In genomic region chr1:174883361-174883760, GRCh38 we compare ENCODE assay signal across 12 cellular contexts.
DNase-seq lines count a peak whose midpoint lies in the region; ATAC-seq, FAIRE-seq and TF ChIP-seq lines count a peak whose summit lies in the region.
"Had no signal": no experiment of that assay in that cellular context is flagged by ENCODE, and none has a peak within 500 bp of the region (broad histone marks: within the 10 kb centered on the region; RNA-seq: fewer than 3 reads in every experiment).

No MANE protein-coding gene starts in this region.

- no peak overlapping the region for H3K27ac Mint-ChIP-seq in astrocyte (ENCODE audit: unreplicated experiment)
- no peak overlapping the region for H3K27ac Mint-ChIP-seq in activated CD8-positive, alpha-beta T cell treated with anti-CD3 and anti-CD28 coated beads, Interleukin-2, amount 10 ng/mL, durations not matched to agents 7 days and 5 days

- no peak for FAIRE-seq in astrocyte (lab: Jason Lieb, UNC)
- FAIRE-seq: urothelium cell line had no signal

- no peak for ATAC-seq in HG03139 (IDR thresholded peaks at IDR 0.05; ENCODE audit: unreplicated experiment)
- ATAC-seq in activated CD8-positive, alpha-beta T cell treated with anti-CD3 and anti-CD28 coated beads, Interleukin-2, amount 10 ng/mL, durations not matched to agents 7 days and 5 days, result no peak

- H3K27me3 ChIP-seq in astrocyte (ENCODE audit: insufficient read depth, low read length), result no peaks in the 10 kb centered on the region

- H3K27me3 Mint-ChIP-seq in astrocyte (ENCODE audit: low read depth, unreplicated experiment), result no peaks in the 10 kb centered on the region
- no peaks in the 10 kb centered on the region for H3K27me3 Mint-ChIP-seq in activated CD8-positive, alpha-beta T cell treated with anti-CD3 and anti-CD28 coated beads, Interleukin-2, amount 10 ng/mL, durations not matched to agents 7 days and 5 days (ENCODE audit: low read depth)

- no peak overlapping the region for H2AFZ ChIP-seq in astrocyte (ENCODE audit: low read depth, low read length)

- no peak overlapping the region for H3K27ac ChIP-seq in astrocyte (ENCODE audit: low read depth, low read length)

- H3K4me1 ChIP-seq in astrocyte (ENCODE audit: insufficient read depth, low read length), result no peaks in the 10 kb centered on the region

- DNase-seq in DMS 273 treated with DMSO at 0.1 percent for 48 hours (lab: John Stamatoyannopoulos, UW) (peak; percentile 32), KBM-7 (peak; percentile 8), astrocyte (ENCODE audit: low read depth) (peak; percentile 44), lung microvascular endothelial cell (ENCODE audit: low read depth in 2 of 2) (peak; percentile 2 to 37), AML-193 (lab: John Stamatoyannopoulos, UW) (no peak)
- no peak for DNase-seq in activated T-cell treated with anti-CD3 and anti-CD28 coated beads, Interleukin-2, amount 50 U/mL, for 1 hour
- DNase-seq in activated CD8-positive, alpha-beta T cell treated with anti-CD3 and anti-CD28 coated beads, Interleukin-2, amount 10 ng/mL, durations not matched to agents 7 days and 5 days, result no peak
- DNase-seq: SHP77 treated with DMSO at 0.1 percent for 48 hours; stimulated activated CD4-positive, alpha-beta T cell treated with anti-CD3 and anti-CD28 coated beads, Interleukin-15, amount 100 ng/mL, for 24 hours had no signal

- no peak overlapping the region for H3K4me2 ChIP-seq in astrocyte (ENCODE audit: low read length)

- H3K4me1 Mint-ChIP-seq in astrocyte (ENCODE audit: low read depth, unreplicated experiment), result peaks cover 7% of the 10 kb centered on the region
- H3K4me1 Mint-ChIP-seq in activated CD8-positive, alpha-beta T cell treated with anti-CD3 and anti-CD28 coated beads, Interleukin-2, amount 10 ng/mL, durations not matched to agents 7 days and 5 days (ENCODE audit: low read depth), result no peaks in the 10 kb centered on the region

- CTCF ChIA-PET in activated CD8-positive, alpha-beta T cell treated with anti-CD3 and anti-CD28 coated beads, Interleukin-2, amount 10 ng/mL, durations not matched to agents 7 days and 5 days (lab: Charles Lee), result interaction anchor here (0.9 to 1.9 kb wide), 5 partner anchors 11 to 140 kb away, joined by 3 to 5 read pairs (median 3); partner anchors contain the start of gene MRPS14

- H3K36me3 Mint-ChIP-seq in astrocyte (ENCODE audit: low read depth, unreplicated experiment), result no peaks in the 10 kb centered on the region
- no peaks in the 10 kb centered on the region for H3K36me3 Mint-ChIP-seq in activated CD8-positive, alpha-beta T cell treated with anti-CD3 and anti-CD28 coated beads, Interleukin-2, amount 10 ng/mL, durations not matched to agents 7 days and 5 days (ENCODE audit: low read depth)

- H3K9me3 Mint-ChIP-seq in astrocyte (ENCODE audit: unreplicated experiment), result no peaks in the 10 kb centered on the region
- no peaks in the 10 kb centered on the region for H3K9me3 Mint-ChIP-seq in activated CD8-positive, alpha-beta T cell treated with anti-CD3 and anti-CD28 coated beads, Interleukin-2, amount 10 ng/mL, durations not matched to agents 7 days and 5 days (ENCODE audit: insufficient read depth)
- H3K9me3 Mint-ChIP-seq: immature natural killer cell had no signal

- no peak for TF ChIP-seq CTCF in astrocyte (IDR thresholded peaks at IDR 0.05; ENCODE audit: insufficient read depth, low read depth, low read length)

- POLR2A ChIA-PET in activated CD8-positive, alpha-beta T cell treated with anti-CD3 and anti-CD28 coated beads, Interleukin-2, amount 10 ng/mL, durations not matched to agents 7 days and 5 days (lab: Charles Lee), result no interaction called here

- no peaks in the 10 kb centered on the region for H3K9me3 ChIP-seq in astrocyte (ENCODE audit: insufficient read depth, low read depth, low read length)

- no peaks in the 10 kb centered on the region for H4K20me1 ChIP-seq in astrocyte (ENCODE audit: insufficient read depth, low read length)

- H3K36me3 ChIP-seq in astrocyte (ENCODE audit: insufficient read depth, low read length), result no peaks in the 10 kb centered on the region

- no peak overlapping the region for H3K4me3 Mint-ChIP-seq in astrocyte (ENCODE audit: unreplicated experiment)
- H3K4me3 Mint-ChIP-seq in activated CD8-positive, alpha-beta T cell treated with anti-CD3 and anti-CD28 coated beads, Interleukin-2, amount 10 ng/mL, durations not matched to agents 7 days and 5 days, result no peak overlapping the region
- H3K4me3 Mint-ChIP-seq: immature natural killer cell had no signal

- H3K4me3 ChIP-seq in astrocyte (ENCODE audit: insufficient read depth, low read depth, low read length), result no peak overlapping the region

- in situ Hi-C loops in KBM-7 (cut with MboI; ENCODE audit: low pct_unique_long_range_greater_than_20kb, low sequenced_read_pairs), result no loop called here

- H3K79me2 ChIP-seq in astrocyte (ENCODE audit: insufficient read depth, low read length), result no peaks in the 10 kb centered on the region

- no peak overlapping the region for H3K9ac ChIP-seq in astrocyte (ENCODE audit: low read length)

Comparison
In these comparisons a context has a peak if more than half of its experiments do, and no peak if none do; other contexts are left out.
1. DNase-seq: peak in DMS 273 treated with DMSO at 0.1 percent for 48 hours (single experiment), KBM-7 (single experiment), astrocyte (single experiment) and lung microvascular endothelial cell (2 of 2); none in activated T-cell treated with anti-CD3 and anti-CD28 coated beads, Interleukin-2, amount 50 U/mL, for 1 hour (single experiment), AML-193 (0 of 2) and activated CD8-positive, alpha-beta T cell treated with anti-CD3 and anti-CD28 coated beads, Interleukin-2, amount 10 ng/mL, durations not matched to agents 7 days and 5 days (single experiment).